Comparison of ENCODE assay signal across 8 cellular contexts in the genomic region with DNA sequence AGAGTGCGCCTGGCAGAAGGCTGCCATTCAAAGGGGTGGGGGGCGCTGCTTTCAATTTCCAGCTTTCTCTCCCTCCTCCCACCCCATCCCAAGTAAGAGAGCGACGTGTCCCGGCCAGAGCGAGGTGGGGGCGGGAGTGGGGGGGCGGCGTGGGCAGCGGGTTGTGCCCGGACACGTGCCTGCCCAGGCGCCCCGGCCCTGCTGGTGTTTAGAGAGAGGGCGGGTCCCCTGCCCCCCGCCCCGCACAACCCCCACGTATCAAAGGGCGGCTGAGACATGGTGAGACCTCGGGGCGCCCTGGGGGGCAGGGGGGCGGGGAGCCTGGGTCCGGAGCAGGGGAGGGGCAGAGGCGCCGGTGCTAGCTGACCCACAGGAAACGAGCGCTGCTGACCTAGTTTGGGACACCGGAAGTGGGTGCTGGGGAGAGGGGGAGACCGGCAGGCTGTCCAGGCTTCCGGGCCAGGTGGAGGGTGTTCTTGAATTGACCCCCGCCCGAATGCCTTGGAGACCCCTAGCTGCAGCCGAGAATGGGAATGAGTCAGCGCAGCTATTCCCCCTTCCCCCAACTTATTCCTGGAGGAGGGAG. TPM values are rescaled to one million over a fixed set of nuclear protein-coding genes. Genes with fewer than 3 reads are reported as not detected.
DNase-seq lines count a peak whose midpoint lies in the region; ATAC-seq, FAIRE-seq and TF ChIP-seq lines count a peak whose summit lies in the region.

No MANE protein-coding gene starts in this region.

- H3K4me1 Mint-ChIP-seq in astrocyte (ENCODE audit: low read depth, unreplicated experiment): peaks cover 15% of the 10 kb centered on the region

- H3K9me3 ChIP-seq in astrocyte (ENCODE audit: insufficient read depth, low read depth, low read length) (no peaks in the 10 kb centered on the region), iPS DF 6.9 (ENCODE audit: control insufficient read depth, insufficient read depth, low read length) (no peaks in the 10 kb centered on the region)

- H3K27me3 ChIP-seq in GM06990 (replicated peaks; ENCODE audit: control insufficient read depth, insufficient read depth, low read length): no peaks in the 10 kb centered on the region
- no peaks in the 10 kb centered on the region for H3K27me3 ChIP-seq in astrocyte (ENCODE audit: insufficient read depth, low read length)
- H3K27me3 ChIP-seq in iPS DF 6.9 (ENCODE audit: control insufficient read depth, insufficient read depth, low read length): no peaks in the 10 kb centered on the region

- peaks cover 31% of the 10 kb centered on the region for H4K20me1 ChIP-seq in astrocyte (ENCODE audit: insufficient read depth, low read length)

- peak overlapping the region; percentile 95 for H3K27ac Mint-ChIP-seq in astrocyte (ENCODE audit: unreplicated experiment)

- no peaks in the 10 kb centered on the region for H3K27me3 Mint-ChIP-seq in astrocyte (ENCODE audit: low read depth, unreplicated experiment)

- H3K27ac ChIP-seq in astrocyte (ENCODE audit: low read depth, low read length): peak overlapping the region; percentile 18
- H3K27ac ChIP-seq in iPS DF 6.9 (ENCODE audit: low read length): no peak overlapping the region

- H3K79me2 ChIP-seq in astrocyte (ENCODE audit: insufficient read depth, low read length): peaks cover 48% of the 10 kb centered on the region

- H3K4me3 ChIP-seq in GM06990 (replicated peaks; ENCODE audit: low read depth, low read length) (peak overlapping the region; percentile 96), astrocyte (ENCODE audit: insufficient read depth, low read depth, low read length) (peak overlapping the region; percentile 81), iPS DF 6.9 (ENCODE audit: low read length) (peak overlapping the region; percentile 81; the same call in 1 of the 2 replicates)

- H3K36me3 ChIP-seq in GM06990 (ENCODE audit: control insufficient read depth, insufficient read depth, low read length) (no peaks in the 10 kb centered on the region; the same call in 1 of the 2 replicates), astrocyte (ENCODE audit: insufficient read depth, low read length) (no peaks in the 10 kb centered on the region), iPS DF 6.9 (ENCODE audit: control insufficient read depth, insufficient read depth, low read length) (no peaks in the 10 kb centered on the region)

- H3K4me1 ChIP-seq in astrocyte (ENCODE audit: insufficient read depth, low read length) (peaks cover 29% of the 10 kb centered on the region), iPS DF 6.9 (ENCODE audit: control insufficient read depth, insufficient read depth, low read length) (peaks cover 11% of the 10 kb centered on the region)

- TF ChIP-seq CTCF in GM06990 (IDR thresholded peaks at IDR 0.05; ENCODE audit: insufficient read depth, low read length, poor library complexity, severe bottlenecking) (no peak), astrocyte (IDR thresholded peaks at IDR 0.05; ENCODE audit: insufficient read depth, low read depth, low read length) (no peak)

- H3K4me3 Mint-ChIP-seq in astrocyte (ENCODE audit: unreplicated experiment): peak overlapping the region; percentile 97

- H3K9me3 Mint-ChIP-seq in astrocyte (ENCODE audit: unreplicated experiment): no peaks in the 10 kb centered on the region

- peak overlapping the region; percentile 86 for H3K9ac ChIP-seq in astrocyte (ENCODE audit: low read length)

- peak overlapping the region; percentile 93 for H3K4me2 ChIP-seq in astrocyte (ENCODE audit: low read length)

- peak overlapping the region; percentile 67 for H2AFZ ChIP-seq in astrocyte (ENCODE audit: low read depth, low read length)

- ATAC-seq in GM21390 (IDR thresholded peaks at IDR 0.05; ENCODE audit: unreplicated experiment) (no peak), GM19397 (IDR thresholded peaks at IDR 0.05; ENCODE audit: unreplicated experiment) (no peak), GM18511 (IDR thresholded peaks at IDR 0.05; ENCODE audit: unreplicated experiment) (no peak)

- DNase-seq in GM06990 (ENCODE audit: extremely low read depth, insufficient read length): peak; percentile 55
- peak; percentile 22 for DNase-seq in MV-4-11 (lab: John Stamatoyannopoulos, UW)
- peak; percentile 38 for DNase-seq in astrocyte (ENCODE audit: low read depth)
- no peak for DNase-seq in iPS DF 6.9 (ENCODE audit: low read depth, low spot score)
- DNase-seq in putamen (ENCODE audit: low spot score): peak; percentile 66

- WGBS in iPS DF 6.9 (ENCODE audit: insufficient coverage, insufficient read length): no CpG with 5 or more reads among the region's 34 CpGs

- FAIRE-seq in astrocyte (lab: Jason Lieb, UNC): no peak

- peaks cover 3% of the 10 kb centered on the region for H3K36me3 Mint-ChIP-seq in astrocyte (ENCODE audit: low read depth, unreplicated experiment)

RNA-seq across cellular contexts. Expression of a gene that starts 1.3 kb away (rescaled TPM):
- total RNA-seq in astrocyte: 46.1 and 47.5 TPM in 2 replicates

RNA-seq across cellular contexts. Expression of a gene that starts 10.5 kb away (rescaled TPM):
- 0.99 TPM in 1 of 2 replicates, not detected in the other for total RNA-seq in astrocyte

RNA-seq across cellular contexts. Expression of a gene that starts 20.7 kb away (rescaled TPM):
- 46.6 and 51.5 TPM in 2 replicates for total RNA-seq in astrocyte

RNA-seq across cellular contexts. Expression of a gene that starts 29.4 kb away (rescaled TPM):
- total RNA-seq in astrocyte: 36.5 and 37.9 TPM in 2 replicates

RNA-seq across cellular contexts. Expression of a gene that starts 29.7 kb away (rescaled TPM):
- total RNA-seq in astrocyte: 0.34 and 0.36 TPM in 2 replicates
